ENCODE assay signal across 22 cellular contexts in genomic region chr10:77299257-77299656, GRCh38.
A peak's percentile ranks its signal among the peaks of the same experiment; 100 is the strongest.
DNase-seq lines count a peak whose midpoint lies in the region; ATAC-seq and TF ChIP-seq lines count a peak whose summit lies in the region.
"Had no signal": no experiment of that assay in that cellular context is flagged by ENCODE, and none has a peak within 500 bp of the region (broad histone marks: within the 10 kb centered on the region; RNA-seq: fewer than 3 reads in every experiment).

No MANE protein-coding gene starts in this region.

- in situ Hi-C loops in IMR-90 (cut with MboI; ENCODE audit: low sequenced_read_pairs): no loop called here

- H3K14ac ChIP-seq in IMR-90 (replicated peaks; ENCODE audit: low read depth, low read length): no peak overlapping the region
- no peak overlapping the region for H3K14ac ChIP-seq in mesenchymal stem cell (ENCODE audit: low read length in 2 of 2)

- H3K27ac ChIP-seq in right atrium auricular region (no peak overlapping the region), IMR-90 (ENCODE audit: insufficient read depth, low read length) (no peak overlapping the region), mesenchymal stem cell (ENCODE audit: low read length, poor library complexity, severe bottlenecking) (no peak overlapping the region), thoracic aorta (peak overlapping the region; percentile 47 to 54)
- H3K27ac ChIP-seq: BLaER1 treated with 17β-estradiol and CSF1 and Interleukin-3, amounts not matched to agents 10 nM and 100 nM; GM23248 had no signal

- H3K9ac ChIP-seq in IMR-90 (ENCODE audit: low read depth, low read length): no peak overlapping the region
- no peak overlapping the region for H3K9ac ChIP-seq in mesenchymal stem cell (ENCODE audit: low read length)
- H3K9ac ChIP-seq: BLaER1 treated with 17β-estradiol and CSF1 and Interleukin-3, amounts not matched to agents 10 nM and 100 nM; GM23248 had no signal

- CTCF ChIA-PET in IMR-90 (lab: Yijun Ruan, JAX): no interaction called here

- no peak overlapping the region for H2BK5ac ChIP-seq in IMR-90 (ENCODE audit: low read depth, low read length, poor library complexity, severe bottlenecking)
- H2BK5ac ChIP-seq in mesenchymal stem cell (ENCODE audit: low read depth, low read length, poor library complexity, severe bottlenecking): no peak overlapping the region

- intact Hi-C loops in left cardiac atrium (cut with DNase I): no loop called here
- intact Hi-C loops in IMR-90 (cut with micrococcal nuclease): no loop called here

- no peaks in the 10 kb centered on the region for H3K9me3 ChIP-seq in right atrium auricular region
- no peaks in the 10 kb centered on the region for H3K9me3 ChIP-seq in IMR-90 (ENCODE audit: control insufficient read depth, insufficient read depth, low read length)
- H3K9me3 ChIP-seq in mesenchymal stem cell (ENCODE audit: control insufficient read depth, low read length): no peaks in the 10 kb centered on the region
- no peaks in the 10 kb centered on the region for H3K9me3 ChIP-seq in thoracic aorta
- H3K9me3 ChIP-seq: A549, BE2C had no signal

- H3K4me1 Mint-ChIP-seq in type B pancreatic cell (ENCODE audit: unreplicated experiment): peaks cover 6% of the 10 kb centered on the region
- H3K4me1 Mint-ChIP-seq: CD14-positive monocyte; CD8-positive, alpha-beta memory T cell had no signal

- H2AFZ ChIP-seq in IMR-90 (replicated peaks; ENCODE audit: low read length, poor library complexity) (no peak overlapping the region), mesenchymal stem cell (ENCODE audit: low read depth, low read length) (no peak overlapping the region)
- H2AFZ ChIP-seq: GM23248 had no signal

- H3K4me3 ChIP-seq in right atrium auricular region (no peak overlapping the region), IMR-90 (ENCODE audit: insufficient read depth, low read depth, low read length) (no peak overlapping the region), mesenchymal stem cell (ENCODE audit: insufficient read depth in 1 of 2, low read depth in 1 of 2, low read length in 2 of 2) (no peak overlapping the region), thoracic aorta (no peak overlapping the region)
- H3K4me3 ChIP-seq: A549; BLaER1 treated with 17β-estradiol and CSF1 and Interleukin-3, amounts not matched to agents 10 nM and 100 nM; GM23248 had no signal

- H2BK120ac ChIP-seq in IMR-90 (ENCODE audit: low read depth, low read length) (no peak overlapping the region), mesenchymal stem cell (ENCODE audit: low read depth, low read length) (no peak overlapping the region)

- H3K9me1 ChIP-seq in IMR-90 (ENCODE audit: insufficient read depth, low read length): peaks cover 9% of the 10 kb centered on the region

- peaks cover 6% of the 10 kb centered on the region for H3K9me3 Mint-ChIP-seq in type B pancreatic cell

- H3K79me1 ChIP-seq in IMR-90 (ENCODE audit: low read depth in 1 of 2, low read length in 2 of 2) (no peaks in the 10 kb centered on the region), mesenchymal stem cell (replicated peaks; ENCODE audit: low read length, poor library complexity, severe bottlenecking) (peaks cover 7% of the 10 kb centered on the region)

- no peak overlapping the region for H4K5ac ChIP-seq in IMR-90 (ENCODE audit: low read depth, low read length)

- no peak overlapping the region for H3K4me2 ChIP-seq in IMR-90 (ENCODE audit: low read depth, low read length)
- H3K4me2 ChIP-seq in mesenchymal stem cell (ENCODE audit: low read length, poor library complexity, severe bottlenecking): no peak overlapping the region
- H3K4me2 ChIP-seq: A549; BLaER1 treated with 17β-estradiol and CSF1 and Interleukin-3, amounts not matched to agents 10 nM and 100 nM had no signal

- TF ChIP-seq CTCF in right atrium auricular region (IDR thresholded peaks at IDR 0.05) (no peak), IMR-90 (conservative IDR thresholded peaks at IDR 0.05; ENCODE audit: low read depth, low read length) (no peak), thoracic aorta (IDR thresholded peaks at IDR 0.05) (no peak), type B pancreatic cell (conservative IDR thresholded peaks at IDR 0.05) (no peak)

- 88% methylated on average over 4 of the region's 7 CpGs; no CpG with 5 or more reads in 1 of the 2 experiments for WGBS in IMR-90 (ENCODE audit: extremely low coverage in 2 of 2, insufficient read length in 1 of 2), 2 experiments
- WGBS in mesenchymal stem cell: 93% methylated on average over 7 of the region's 7 CpGs

- no TSS peak for BruUV-seq in IMR-90 (replicated peaks; lab: Mats Ljungman, UMichigan)

- H3K36me3 Mint-ChIP-seq in type B pancreatic cell: no peaks in the 10 kb centered on the region
- H3K36me3 Mint-ChIP-seq: CD14-positive monocyte had no signal

- no peak for TF ChIP-seq POLR2A in IMR-90 (IDR thresholded peaks at IDR 0.05; ENCODE audit: low read depth, low read length)

- POLR2A ChIA-PET in IMR-90 (lab: Charles Lee; ENCODE audit: unreplicated experiment): no interaction called here

- H3K36me3 ChIP-seq in right atrium auricular region (no peaks in the 10 kb centered on the region), IMR-90 (ENCODE audit: control insufficient read depth, insufficient read depth, low read length) (no peaks in the 10 kb centered on the region), mesenchymal stem cell (ENCODE audit: control insufficient read depth in 1 of 2, insufficient read depth in 2 of 2, low read depth in 1 of 2, low read length in 2 of 2) (no peaks in the 10 kb centered on the region), thoracic aorta (no peaks in the 10 kb centered on the region)
- H3K36me3 ChIP-seq: BE2C had no signal

- H3K27me3 Mint-ChIP-seq in type B pancreatic cell: peaks cover 5% of the 10 kb centered on the region

- H3K4me1 ChIP-seq in right atrium auricular region (no peaks in the 10 kb centered on the region), IMR-90 (ENCODE audit: control insufficient read depth, insufficient read depth, low read length) (peaks cover 15% of the 10 kb centered on the region), mesenchymal stem cell (ENCODE audit: control insufficient read depth, insufficient read depth, low read depth, low read length) (peaks cover 7% of the 10 kb centered on the region), thoracic aorta (ENCODE audit: control insufficient read depth in 1 of 2, low read depth in 2 of 2) (peaks cover 27 to 63% of the 10 kb centered on the region in 2 donors)
- H3K4me1 ChIP-seq: BE2C; BLaER1 treated with 17β-estradiol and CSF1 and Interleukin-3, amounts not matched to agents 10 nM and 100 nM had no signal

- H3K4ac ChIP-seq in IMR-90 (ENCODE audit: low read depth, low read length) (no peak overlapping the region), mesenchymal stem cell (ENCODE audit: low read depth in 1 of 2, low read length in 2 of 2) (no peak overlapping the region)

- H2AK5ac ChIP-seq in IMR-90 (ENCODE audit: low read depth, low read length): 0 out of 2 replicates have a peak overlapping the region, but pooled peaks have one; percentile 36
- H2AK5ac ChIP-seq in mesenchymal stem cell (ENCODE audit: low read length, severe bottlenecking): peak overlapping the region; percentile 18

- no peak overlapping the region for H2BK20ac ChIP-seq in IMR-90 (ENCODE audit: low read depth, low read length)

- no peak overlapping the region for H3K56ac ChIP-seq in IMR-90 (ENCODE audit: extremely low read depth, insufficient read depth, low read length)

- no peak overlapping the region for H3K4me3 Mint-ChIP-seq in type B pancreatic cell
- H3K4me3 Mint-ChIP-seq: CD14-positive monocyte; CD4-positive, alpha-beta T cell; CD8-positive, alpha-beta memory T cell had no signal

- H2BK15ac ChIP-seq in IMR-90 (ENCODE audit: low read depth, low read length) (peak overlapping the region; percentile 10; the same call in 1 of the 3 replicates), mesenchymal stem cell (ENCODE audit: low read depth, poor library complexity, severe bottlenecking) (no peak overlapping the region)

- H3K23ac ChIP-seq in IMR-90 (ENCODE audit: low read depth, low read length) (no peak overlapping the region), mesenchymal stem cell (ENCODE audit: low read length in 2 of 2) (no peak overlapping the region)

- no peak for TF ChIP-seq RAD21 in IMR-90 (IDR thresholded peaks at IDR 0.05; ENCODE audit: low read length)

- H4K8ac ChIP-seq in IMR-90 (ENCODE audit: low read depth in 2 of 2, low read length in 2 of 2): no peak overlapping the region
- H4K8ac ChIP-seq in mesenchymal stem cell (ENCODE audit: low read length): no peak overlapping the region

- H4K20me1 ChIP-seq in IMR-90 (ENCODE audit: insufficient read depth, low read length): no peaks in the 10 kb centered on the region

- no peak overlapping the region for H2AK9ac ChIP-seq in IMR-90 (replicated peaks; ENCODE audit: low read depth, low read length, poor library complexity)

- H3K18ac ChIP-seq in IMR-90 (ENCODE audit: low read depth, low read length) (no peak overlapping the region), mesenchymal stem cell (ENCODE audit: low read depth in 1 of 2, low read length in 2 of 2) (no peak overlapping the region)

- no peak for ATAC-seq in left cardiac atrium
- ATAC-seq in IMR-90 (ENCODE audit: low read depth): no peak
- ATAC-seq in thoracic aorta (ENCODE audit: insufficient number of reproducible peaks, low FRiP score, low read depth): no peak
- ATAC-seq: A549 had no signal

- H3K27ac Mint-ChIP-seq in type B pancreatic cell: no peak overlapping the region
- H3K27ac Mint-ChIP-seq: CD14-positive monocyte; CD4-positive, alpha-beta T cell had no signal

- no peak overlapping the region for H2BK12ac ChIP-seq in mesenchymal stem cell (ENCODE audit: low read length in 2 of 2)

- H3K27me3 ChIP-seq in right atrium auricular region (no peaks in the 10 kb centered on the region), IMR-90 (ENCODE audit: control insufficient read depth, insufficient read depth, low read length) (no peaks in the 10 kb centered on the region), mesenchymal stem cell (ENCODE audit: control insufficient read depth in 1 of 2, insufficient read depth in 1 of 2, low read length in 2 of 2) (no peaks in the 10 kb centered on the region), thoracic aorta (replicated peaks; ENCODE audit: insufficient read depth) (no peaks in the 10 kb centered on the region)
- H3K27me3 ChIP-seq: BE2C; BLaER1 treated with 17β-estradiol and CSF1 and Interleukin-3, amounts not matched to agents 10 nM and 100 nM had no signal

- H4K91ac ChIP-seq in IMR-90 (ENCODE audit: insufficient read depth, low read depth, low read length): no peak overlapping the region
- no peak overlapping the region for H4K91ac ChIP-seq in mesenchymal stem cell (ENCODE audit: low read length)

- peak; percentile 25 for DNase-seq in left cardiac atrium
- DNase-seq in right atrium auricular region (ENCODE audit: low spot score): no peak
- DNase-seq in IMR-90: no peak
- no peak for DNase-seq in mesenchymal stem cell
- DNase-seq in thoracic aorta (ENCODE audit: low spot score): no peak
- no peak for DNase-seq in type B pancreatic cell (ENCODE audit: extremely low spot score, unreplicated experiment)
- no peak for DNase-seq in NCI-H1694 treated with DMSO at 0.1 percent for 48 hours (lab: John Stamatoyannopoulos, UW)
- no peak for DNase-seq in GM19238 (ENCODE audit: insufficient read length, low spot score)
- DNase-seq: 8988T; ACHN; AML-193; BE2C; CD4-positive, alpha-beta T cell; CD8-positive, alpha-beta memory T cell; DMS53; DND-41; GM23248; H7; HCEC 1CT had no signal

- dilution Hi-C loops in IMR-90 (cut with HindIII; ENCODE audit: low sequenced_read_pairs, unreplicated experiment): no loop called here

TF ChIP-seq in IMR-90, 13 proteins besides CTCF, POLR2A, EP300 and RAD21:
- TF ChIP-seq FOS (IDR thresholded peaks at IDR 0.05; ENCODE audit: low read depth, low read length): no peak

Comparison
In these comparisons a context has a peak if more than half of its experiments do, and no peak if none do; other contexts are left out.
1. H3K27ac ChIP-seq: peak in thoracic aorta (2 of 2); none in right atrium auricular region (0 of 2), IMR-90 (single experiment) and mesenchymal stem cell (single experiment).